In genomic region chr14:94680498-94681288, GRCh38 we compare ENCODE assay signal across 17 cellular contexts.
A peak's percentile ranks its signal among the peaks of the same experiment; 100 is the strongest.
DNase-seq lines count a peak whose midpoint lies in the region; ATAC-seq and TF ChIP-seq lines count a peak whose summit lies in the region.
"Had no signal": no experiment of that assay in that cellular context is flagged by ENCODE, and none has a peak within 500 bp of the region (broad histone marks: within the 10 kb centered on the region; RNA-seq: fewer than 3 reads in every experiment).

No MANE protein-coding gene starts in this region.

- H3K27ac ChIP-seq in brain microvascular endothelial cell, result no peak overlapping the region
- H3K27ac ChIP-seq: KMS-11 had no signal

- H3K27ac Mint-ChIP-seq in osteocyte (ENCODE audit: unreplicated experiment), result no peak overlapping the region
- H3K27ac Mint-ChIP-seq in type B pancreatic cell, result no peak overlapping the region
- H3K27ac Mint-ChIP-seq: CD8-positive, alpha-beta T cell; GM23338 had no signal

- H3K9me3 Mint-ChIP-seq in osteocyte (ENCODE audit: unreplicated experiment) (no peaks in the 10 kb centered on the region), type B pancreatic cell (no peaks in the 10 kb centered on the region)
- H3K9me3 Mint-ChIP-seq: CD8-positive, alpha-beta T cell; GM23338 had no signal

- peak; percentile 28 for DNase-seq in activated CD8-positive, alpha-beta memory T cell treated with anti-CD3 and anti-CD28 coated beads, Interleukin-2, amount 50 U/mL, for 48 hours
- DNase-seq in activated CD8-positive, alpha-beta memory T cell treated with anti-CD3 and anti-CD28 coated beads, Interleukin-2, amount 50 U/mL, for 4 hours, result no peak
- DNase-seq in left lobe of liver (ENCODE audit: low spot score) (peak; percentile 85), osteocyte (ENCODE audit: extremely low spot score, unreplicated experiment) (peak; percentile 67), type B pancreatic cell (ENCODE audit: extremely low spot score, unreplicated experiment) (peak; percentile 8), NCI-H1048 (lab: John Stamatoyannopoulos, UW) (no peak), brain microvascular endothelial cell (no peak)
- DNase-seq: CD8-positive, alpha-beta T cell; NCI-H1105; NCI-H146; NCI-H2029; NCI-H2171; NCI-H774 had no signal

- H3K4me1 Mint-ChIP-seq in osteocyte (ENCODE audit: unreplicated experiment) (peaks cover 9% of the 10 kb centered on the region), type B pancreatic cell (ENCODE audit: unreplicated experiment) (no peaks in the 10 kb centered on the region)

- H3K4me3 Mint-ChIP-seq in osteocyte (ENCODE audit: unreplicated experiment) (no peak overlapping the region), type B pancreatic cell (no peak overlapping the region)
- H3K4me3 Mint-ChIP-seq: CD8-positive, alpha-beta T cell; GM23338 had no signal

- H3K27me3 Mint-ChIP-seq in osteocyte (ENCODE audit: unreplicated experiment) (no peaks in the 10 kb centered on the region), type B pancreatic cell (peaks cover 3% of the 10 kb centered on the region)

- in situ Hi-C loops in brain microvascular endothelial cell (cut with HindIII; ENCODE audit: low pct_ligation_motif_present, low sequenced_read_pairs), result no loop called here

- no peak for TF ChIP-seq CTCF in osteocyte (IDR thresholded peaks at IDR 0.05)
- no peak for TF ChIP-seq CTCF in type B pancreatic cell (conservative IDR thresholded peaks at IDR 0.05)
- no peak for TF ChIP-seq CTCF in brain microvascular endothelial cell (IDR thresholded peaks at IDR 0.05; ENCODE audit: low read depth, low read length, missing control alignments)

- peak; percentile 86 for ATAC-seq in left lobe of liver
- ATAC-seq in HG02610 (IDR thresholded peaks at IDR 0.05; ENCODE audit: unreplicated experiment), result no peak
- ATAC-seq: CD8-positive, alpha-beta T cell had no signal

- H3K27me3 ChIP-seq in brain microvascular endothelial cell (replicated peaks), result no peaks in the 10 kb centered on the region

- H3K36me3 Mint-ChIP-seq in osteocyte (ENCODE audit: unreplicated experiment) (no peaks in the 10 kb centered on the region), type B pancreatic cell (no peaks in the 10 kb centered on the region)
- H3K36me3 Mint-ChIP-seq: CD8-positive, alpha-beta T cell had no signal

- no peaks in the 10 kb centered on the region for H3K36me3 ChIP-seq in brain microvascular endothelial cell (replicated peaks)
- H3K36me3 ChIP-seq: HAP-1 had no signal

- no peak overlapping the region for H3K4me3 ChIP-seq in brain microvascular endothelial cell (ENCODE audit: low read depth, low read length)
- H3K4me3 ChIP-seq: GM23338, HAP-1 had no signal

Comparison
In these comparisons a context has a peak if more than half of its experiments do, and no peak if none do; other contexts are left out.
1. DNase-seq: peak in activated CD8-positive, alpha-beta memory T cell treated with anti-CD3 and anti-CD28 coated beads, Interleukin-2, amount 50 U/mL, for 48 hours (single experiment), left lobe of liver (single experiment), osteocyte (single experiment) and type B pancreatic cell (single experiment); none in activated CD8-positive, alpha-beta memory T cell treated with anti-CD3 and anti-CD28 coated beads, Interleukin-2, amount 50 U/mL, for 4 hours (single experiment), NCI-H1048 (single experiment) and brain microvascular endothelial cell (single experiment).